In genomic region chr1:216902669-216903388, GRCh38 we compare ENCODE assay signal across 14 cellular contexts.
DNase-seq lines count a peak whose midpoint lies in the region; ATAC-seq and TF ChIP-seq lines count a peak whose summit lies in the region.
"Had no signal": no experiment of that assay in that cellular context is flagged by ENCODE, and none has a peak within 500 bp of the region (broad histone marks: within the 10 kb centered on the region; RNA-seq: fewer than 3 reads in every experiment).

No MANE protein-coding gene starts in this region.

- H3K27me3 ChIP-seq in endodermal cell (ENCODE audit: control insufficient read depth, insufficient read depth, low read length, poor library complexity, severe bottlenecking) = no peaks in the 10 kb centered on the region
- H3K27me3 ChIP-seq: uterus had no signal

- peaks cover 14% of the 10 kb centered on the region for H3K4me1 ChIP-seq in endodermal cell (ENCODE audit: control insufficient read depth, insufficient read depth, low read length)
- H3K4me1 ChIP-seq: uterus had no signal

- no peak overlapping the region for H3K4me3 ChIP-seq in endodermal cell (ENCODE audit: low read length)
- H3K4me3 ChIP-seq: uterus had no signal

- peak; percentile 82 for DNase-seq in DMS153 (lab: John Stamatoyannopoulos, UW)
- peak; percentile 40 for DNase-seq in NCI-H146 (lab: John Stamatoyannopoulos, UW)
- no peak for DNase-seq in endodermal cell
- DNase-seq in neural crest cell (ENCODE audit: low read depth, low spot score) = no peak
- no peak for DNase-seq in SW 1271 (lab: John Stamatoyannopoulos, UW)
- no peak for DNase-seq in NCI-H2081 treated with DMSO at 0.1 percent for 48 hours (lab: John Stamatoyannopoulos, UW)
- no peak for DNase-seq in activated T-cell treated with anti-CD3 and anti-CD28 coated beads, Interleukin-2, amount 50 U/mL, for 24 hours
- DNase-seq: activated CD4-positive, alpha-beta T cell treated with anti-CD3 and anti-CD28 coated beads for 36 hours; DMS 273 treated with DMSO at 0.1 percent for 48 hours; effector CD4-positive, alpha-beta T cell; uterus had no signal

- ATAC-seq in HG03095 (IDR thresholded peaks at IDR 0.05; ENCODE audit: unreplicated experiment) = no peak
- ATAC-seq: activated CD4-positive, alpha-beta T cell treated with anti-CD3 and anti-CD28 coated beads for 36 hours had no signal

- H3K36me3 Mint-ChIP-seq in endodermal cell (ENCODE audit: low read depth) (no peaks in the 10 kb centered on the region), neural crest cell (ENCODE audit: low read depth) (no peaks in the 10 kb centered on the region)
- H3K36me3 Mint-ChIP-seq in activated T-cell treated with anti-CD3 and anti-CD28 coated beads, Interleukin-2, amount 50 U/mL, for 24 hours (ENCODE audit: low read depth) = no peaks in the 10 kb centered on the region
- H3K36me3 Mint-ChIP-seq: activated naive CD4-positive, alpha-beta T cell treated with anti-CD3 and anti-CD28 coated beads, Interleukin-2, amount 50 U/mL, for 24 hours had no signal

- no peak overlapping the region for H3K9ac ChIP-seq in endodermal cell (ENCODE audit: extremely low read depth, low read length, poor library complexity, severe bottlenecking)
- H3K9ac ChIP-seq: parathyroid adenoma had no signal

- no peak overlapping the region for H3K4me3 Mint-ChIP-seq in endodermal cell
- no peak overlapping the region for H3K4me3 Mint-ChIP-seq in neural crest cell
- no peak overlapping the region for H3K4me3 Mint-ChIP-seq in activated T-cell treated with anti-CD3 and anti-CD28 coated beads, Interleukin-2, amount 50 U/mL, for 24 hours
- H3K4me3 Mint-ChIP-seq: activated CD4-positive, alpha-beta T cell treated with anti-CD3 and anti-CD28 coated beads for 36 hours; activated naive CD4-positive, alpha-beta T cell treated with anti-CD3 and anti-CD28 coated beads, Interleukin-2, amount 50 U/mL, for 24 hours had no signal

- H3K27me3 Mint-ChIP-seq in endodermal cell (ENCODE audit: insufficient read depth) = no peaks in the 10 kb centered on the region
- H3K27me3 Mint-ChIP-seq in neural crest cell (ENCODE audit: low read depth) = no peaks in the 10 kb centered on the region
- no peaks in the 10 kb centered on the region for H3K27me3 Mint-ChIP-seq in activated T-cell treated with anti-CD3 and anti-CD28 coated beads, Interleukin-2, amount 50 U/mL, for 24 hours
- H3K27me3 Mint-ChIP-seq: activated CD4-positive, alpha-beta T cell treated with anti-CD3 and anti-CD28 coated beads for 36 hours; activated naive CD4-positive, alpha-beta T cell treated with anti-CD3 and anti-CD28 coated beads, Interleukin-2, amount 50 U/mL, for 24 hours had no signal

- TF ChIP-seq CTCF in endodermal cell (conservative IDR thresholded peaks at IDR 0.05) (no peak), neural crest cell (conservative IDR thresholded peaks at IDR 0.05) (no peak)

- peak overlapping the region; percentile 94 for H3K27ac Mint-ChIP-seq in endodermal cell
- H3K27ac Mint-ChIP-seq in neural crest cell (ENCODE audit: unreplicated experiment) = peak overlapping the region; percentile 82
- H3K27ac Mint-ChIP-seq in activated T-cell treated with anti-CD3 and anti-CD28 coated beads, Interleukin-2, amount 50 U/mL, for 24 hours = no peak overlapping the region
- H3K27ac Mint-ChIP-seq: activated CD4-positive, alpha-beta T cell treated with anti-CD3 and anti-CD28 coated beads for 36 hours; activated naive CD4-positive, alpha-beta T cell treated with anti-CD3 and anti-CD28 coated beads, Interleukin-2, amount 50 U/mL, for 24 hours had no signal

- no peaks in the 10 kb centered on the region for H3K36me3 ChIP-seq in endodermal cell (ENCODE audit: control insufficient read depth, insufficient read depth, low read length)
- H3K36me3 ChIP-seq: uterus had no signal

- H3K9me3 ChIP-seq in endodermal cell (ENCODE audit: control insufficient read depth, low read length) = no peaks in the 10 kb centered on the region
- H3K9me3 ChIP-seq: uterus had no signal

- H3K4me1 Mint-ChIP-seq in endodermal cell = peaks cover 36% of the 10 kb centered on the region
- peaks cover 32% of the 10 kb centered on the region for H3K4me1 Mint-ChIP-seq in neural crest cell
- H3K4me1 Mint-ChIP-seq in activated T-cell treated with anti-CD3 and anti-CD28 coated beads, Interleukin-2, amount 50 U/mL, for 24 hours (ENCODE audit: low read depth) = no peaks in the 10 kb centered on the region
- H3K4me1 Mint-ChIP-seq: activated CD4-positive, alpha-beta T cell treated with anti-CD3 and anti-CD28 coated beads for 36 hours; activated naive CD4-positive, alpha-beta T cell treated with anti-CD3 and anti-CD28 coated beads, Interleukin-2, amount 50 U/mL, for 24 hours had no signal

- no peak overlapping the region for H3K27ac ChIP-seq in endodermal cell (ENCODE audit: low read depth, low read length)
- H3K27ac ChIP-seq: parathyroid adenoma, uterus had no signal

- WGBS in endodermal cell (ENCODE audit: insufficient coverage in 1 of 2, insufficient read length in 1 of 2), 2 experiments = 86 to 90% methylated on average over 5 of the region's 5 CpGs

- H3K9me3 Mint-ChIP-seq in endodermal cell = no peaks in the 10 kb centered on the region
- no peaks in the 10 kb centered on the region for H3K9me3 Mint-ChIP-seq in neural crest cell
- H3K9me3 Mint-ChIP-seq in activated T-cell treated with anti-CD3 and anti-CD28 coated beads, Interleukin-2, amount 50 U/mL, for 24 hours = no peaks in the 10 kb centered on the region
- H3K9me3 Mint-ChIP-seq: activated naive CD4-positive, alpha-beta T cell treated with anti-CD3 and anti-CD28 coated beads, Interleukin-2, amount 50 U/mL, for 24 hours had no signal

Comparison
In these comparisons a context has a peak if more than half of its experiments do, and no peak if none do; other contexts are left out.
1. DNase-seq: peak in DMS153 (single experiment) and NCI-H146 (single experiment); none in endodermal cell (single experiment), neural crest cell (single experiment), SW 1271 (0 of 2), NCI-H2081 treated with DMSO at 0.1 percent for 48 hours (single experiment) and activated T-cell treated with anti-CD3 and anti-CD28 coated beads, Interleukin-2, amount 50 U/mL, for 24 hours (single experiment).